In the genomic region with DNA sequence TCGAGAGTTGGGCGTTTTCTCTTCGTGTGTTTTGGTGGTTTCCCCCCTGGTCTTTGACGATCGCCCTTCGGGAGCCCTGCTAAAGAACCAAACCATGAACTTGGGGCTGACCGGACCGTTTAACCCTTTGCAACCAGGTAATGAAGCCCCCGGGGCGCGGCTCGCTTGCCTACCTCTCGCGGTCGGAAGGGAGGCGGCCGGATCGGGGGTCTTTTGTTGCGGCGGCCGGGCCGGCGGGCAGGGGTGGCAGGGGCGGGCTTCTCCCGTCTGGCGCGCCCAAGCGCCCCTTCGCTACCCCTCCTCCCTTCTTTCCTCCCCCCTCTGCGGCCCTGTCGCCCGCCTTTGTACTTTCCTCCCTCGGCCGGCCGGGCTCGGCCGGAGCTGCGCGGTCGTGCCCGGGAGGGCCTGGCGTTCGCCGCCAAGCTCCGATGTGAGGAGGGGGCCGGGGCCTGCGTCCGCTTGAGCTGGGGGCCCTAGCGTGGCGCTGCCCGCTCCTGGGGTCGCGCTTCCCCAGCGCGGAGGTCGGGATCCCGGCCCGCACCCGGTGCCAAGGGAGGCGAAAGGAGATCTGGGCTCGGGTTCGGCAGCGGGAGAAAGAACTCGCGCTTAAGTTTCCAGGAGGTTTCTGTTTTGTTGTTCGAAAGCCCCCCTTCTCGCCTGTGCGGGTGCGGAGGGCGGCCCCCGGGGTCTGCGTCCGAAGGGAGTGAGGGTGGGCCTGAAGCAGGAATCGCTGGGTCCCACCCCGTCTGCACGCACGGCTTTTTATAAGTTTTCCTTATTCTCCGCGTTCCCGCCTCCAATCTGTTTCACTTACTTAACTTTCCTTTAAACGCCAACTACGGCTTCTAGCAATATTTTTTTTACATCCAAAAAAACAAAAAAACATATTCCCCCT, we compare ENCODE assay signal across 8 cellular contexts.
DNase-seq lines count a peak whose midpoint lies in the region; ATAC-seq and TF ChIP-seq lines count a peak whose summit lies in the region.

No MANE protein-coding gene starts in this region.

- DNase-seq in GM03348 (ENCODE audit: low spot score), result peak; percentile 54
- DNase-seq in amniotic epithelial cell (ENCODE audit: low read depth), result peak; percentile 9
- peak; percentile 36 to 49 (median 49) for DNase-seq in immature natural killer cell
- DNase-seq in stomach, result no peak

- H3K4me1 Mint-ChIP-seq in immature natural killer cell, result peaks cover 36 to 48% of the 10 kb centered on the region in 2 donors

- peak overlapping the region; percentile 68 to 88 (median 79) for H3K4me3 ChIP-seq in stomach

- 0 to 1% (median 1%) methylated on average over 44 to 82 of the region's 82 CpGs for WGBS in stomach, 5 donors

- peak overlapping the region; percentile 75 to 94 (median 92) for H3K27ac ChIP-seq in stomach

- peak overlapping the region; percentile 97 to 100 (median 99) for H3K4me3 Mint-ChIP-seq in immature natural killer cell

- peaks cover 0 to 9% (median 6%) of the 10 kb centered on the region in 4 donors for H3K36me3 ChIP-seq in stomach

- peaks cover 0 to 49% (median 28%) of the 10 kb centered on the region in 4 donors for H3K4me1 ChIP-seq in stomach

- intact Hi-C loops in stomach (cut with DNase I; ENCODE audit: low total_unique reads), result loop anchor here (10.0 kb wide), 1 partner anchor 500 kb away; no protein-coding TSS in a partner anchor

- H3K27ac Mint-ChIP-seq in immature natural killer cell, result peak overlapping the region; percentile 92 to 99 (median 98)

- TF ChIP-seq POLR2A in stomach (IDR thresholded peaks at IDR 0.05), result no peak

- peaks cover 15 to 24% (median 19%) of the 10 kb centered on the region in 3 donors for H3K27me3 Mint-ChIP-seq in immature natural killer cell (ENCODE audit: low read depth in 3 of 3)

- H3K36me3 Mint-ChIP-seq in immature natural killer cell, result peaks cover 0 to 4% (median 4%) of the 10 kb centered on the region in 3 donors

- H3K9me3 ChIP-seq in stomach, result no peaks in the 10 kb centered on the region

- no peak for TF ChIP-seq EP300 in stomach (IDR thresholded peaks at IDR 0.05)

- no peak for TF ChIP-seq CTCF in stomach (IDR thresholded peaks at IDR 0.05)

- peaks cover 0 to 22% (median 9%) of the 10 kb centered on the region in 3 donors for H3K27me3 ChIP-seq in stomach

- peaks cover 0 to 1% (median 0%) of the 10 kb centered on the region in 6 donors for H3K9me3 Mint-ChIP-seq in immature natural killer cell

- ATAC-seq in HG03432 (IDR thresholded peaks at IDR 0.05; ENCODE audit: unreplicated experiment), result peak; percentile 8
- ATAC-seq in GM21447 (IDR thresholded peaks at IDR 0.05; ENCODE audit: unreplicated experiment), result no peak
- ATAC-seq in HG02623 (IDR thresholded peaks at IDR 0.05; ENCODE audit: unreplicated experiment), result no peak
- no peak for ATAC-seq in GM21737 (IDR thresholded peaks at IDR 0.05; ENCODE audit: unreplicated experiment)
